Comparison of ENCODE assay signal across 8 cellular contexts in the genomic region with DNA sequence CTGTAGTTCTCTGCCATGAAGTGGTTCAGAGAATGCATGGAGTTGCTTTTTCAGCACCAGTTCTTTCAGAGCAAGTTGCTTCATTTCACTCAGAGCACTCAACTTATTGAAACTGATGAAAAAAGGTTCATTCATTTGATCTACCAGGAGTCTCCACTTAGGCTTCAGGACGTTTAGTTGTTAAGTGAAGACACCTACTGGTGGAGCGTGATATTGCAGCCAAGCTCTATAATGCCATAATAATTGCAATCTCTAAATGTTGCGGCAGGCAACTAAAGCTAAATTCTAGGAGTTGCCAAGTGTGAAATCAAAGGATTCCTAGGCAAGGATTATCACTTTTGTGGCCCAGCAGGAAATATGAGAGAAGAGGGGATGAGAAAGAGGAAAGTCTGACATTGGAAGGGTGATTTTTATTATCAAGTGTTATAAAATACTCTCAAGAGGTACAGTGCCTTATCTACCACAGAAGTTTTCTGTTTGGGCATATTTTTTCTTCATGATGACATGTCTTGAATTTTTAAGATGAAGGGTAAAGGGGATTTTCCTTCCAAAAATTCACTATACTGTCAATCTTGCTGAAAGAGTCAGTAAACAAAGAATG.
DNase-seq lines count a peak whose midpoint lies in the region; ATAC-seq lines count a peak whose summit lies in the region.

No MANE protein-coding gene starts in this region.

- DNase-seq in NCI-H1092 (lab: John Stamatoyannopoulos, UW) (peak; percentile 1), NCI-H1092 treated with DMSO at 0.1 percent for 48 hours (lab: John Stamatoyannopoulos, UW) (no peak), HT1080 (ENCODE audit: low read depth) (peak; percentile 47), left lobe of liver (ENCODE audit: low spot score) (no peak), D341Med (ENCODE audit: low spot score) (no peak)
- DNase-seq in activated naive CD4-positive, alpha-beta T cell treated with anti-CD3 and anti-CD28 coated beads, Interleukin-2, amount 50 U/mL, for 16 hours, result peak; percentile 27

- peak; percentile 67 for ATAC-seq in left lobe of liver
- ATAC-seq in HG02588 (IDR thresholded peaks at IDR 0.05; ENCODE audit: unreplicated experiment), result no peak
- no peak for ATAC-seq in GM19395 (IDR thresholded peaks at IDR 0.05; ENCODE audit: unreplicated experiment)

Comparison
In these comparisons a context has a peak if more than half of its experiments do, and no peak if none do; other contexts are left out.
1. DNase-seq: peak in NCI-H1092 (single experiment), HT1080 (single experiment) and activated naive CD4-positive, alpha-beta T cell treated with anti-CD3 and anti-CD28 coated beads, Interleukin-2, amount 50 U/mL, for 16 hours (single experiment); none in NCI-H1092 treated with DMSO at 0.1 percent for 48 hours (single experiment), left lobe of liver (single experiment) and D341Med (single experiment).